ENCODE assay signal across 18 cellular contexts in the genomic region with DNA sequence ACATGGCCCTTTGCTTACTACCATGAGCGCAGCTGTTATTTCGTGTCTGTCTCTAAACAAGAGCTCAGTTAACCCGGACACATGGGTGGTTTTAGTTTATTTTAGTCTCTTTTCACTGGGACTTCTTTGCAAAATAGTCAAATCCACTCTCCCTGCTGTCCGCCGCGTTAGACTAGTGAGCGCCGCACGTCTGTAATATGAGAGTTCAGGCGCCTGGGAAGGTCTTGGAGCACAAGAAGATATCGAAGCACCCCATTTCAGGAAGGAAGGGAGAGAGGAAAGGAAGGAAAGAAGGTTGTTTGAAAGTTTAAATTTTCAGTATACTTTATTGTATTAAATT.
A peak's percentile ranks its signal among the peaks of the same experiment; 100 is the strongest.
DNase-seq lines count a peak whose midpoint lies in the region; ATAC-seq and TF ChIP-seq lines count a peak whose summit lies in the region.
"Had no signal": no experiment of that assay in that cellular context is flagged by ENCODE, and none has a peak within 500 bp of the region (broad histone marks: within the 10 kb centered on the region; RNA-seq: fewer than 3 reads in every experiment).

No MANE protein-coding gene starts in this region.

- H3K4me1 Mint-ChIP-seq in activated naive CD4-positive, alpha-beta T cell treated with anti-CD3 and anti-CD28 coated beads for 36 hours (ENCODE audit: low read depth), result peaks cover 31% of the 10 kb centered on the region

- H3K4me2 ChIP-seq in neuronal stem cell (ENCODE audit: insufficient read depth, low read length, poor library complexity, severe bottlenecking), result no peak overlapping the region

- intact Hi-C loops in activated naive CD4-positive, alpha-beta T cell treated with anti-CD3 and anti-CD28 coated beads for 36 hours (cut with micrococcal nuclease), result no loop called here
- intact Hi-C loops in mucosa of descending colon (cut with DNase I, micrococcal nuclease), result no loop called here

- H2BK5ac ChIP-seq in neuronal stem cell (ENCODE audit: low read length), result peak overlapping the region; percentile 54

- peak overlapping the region; percentile 30 for H3K4me3 ChIP-seq in SJCRH30
- no peak overlapping the region for H3K4me3 ChIP-seq in neuronal stem cell (ENCODE audit: low read length in 2 of 2)
- no peak overlapping the region for H3K4me3 ChIP-seq in mucosa of descending colon

- no peak overlapping the region for H3K4me3 Mint-ChIP-seq in activated naive CD4-positive, alpha-beta T cell treated with anti-CD3 and anti-CD28 coated beads for 36 hours
- H3K4me3 Mint-ChIP-seq: CD4-positive, CD25-positive, alpha-beta regulatory T cell had no signal

- no peak overlapping the region for H2BK15ac ChIP-seq in neuronal stem cell (ENCODE audit: low read length)

- no peak overlapping the region for H4K91ac ChIP-seq in neuronal stem cell (ENCODE audit: low read depth, low read length, poor library complexity)

- H4K8ac ChIP-seq in neuronal stem cell (ENCODE audit: low read depth, low read length), result no peak overlapping the region

- peak overlapping the region; percentile 82 for H3K14ac ChIP-seq in neuronal stem cell (ENCODE audit: low read length)

- no peak for DNase-seq in activated naive CD4-positive, alpha-beta T cell treated with anti-CD3 and anti-CD28 coated beads, Interleukin-2, amount 50 U/mL, for 72 hours (ENCODE audit: low spot score in 2 of 2)
- no peak for DNase-seq in activated naive CD4-positive, alpha-beta T cell treated with anti-CD3 and anti-CD28 coated beads for 36 hours
- DNase-seq in SJCRH30, result peak; percentile 74 to 86
- peak; percentile 50 for DNase-seq in left kidney (ENCODE audit: low read depth, low spot score)
- DNase-seq in neuronal stem cell (ENCODE audit: low spot score), result no peak
- no peak for DNase-seq in mucosa of descending colon
- DNase-seq in kidney tubule cell (ENCODE audit: low spot score), result no peak
- DNase-seq in NCI-H345 treated with DMSO at 0.1 percent for 48 hours (lab: John Stamatoyannopoulos, UW; ENCODE audit: unreplicated experiment), result no peak
- DNase-seq: Caco-2; CD4-positive, CD25-positive, alpha-beta regulatory T cell; DMS153; KBM-7; NCI-H1417 treated with DMSO at 0.1 percent for 48 hours; NCI-H2029; NCI-H2171; NCI-H446 treated with DMSO at 0.1 percent for 48 hours; NCI-H774; PC-3 had no signal

- H2AK5ac ChIP-seq in neuronal stem cell (ENCODE audit: low read depth, low read length), result peak overlapping the region; percentile 84

- TF ChIP-seq CTCF in mucosa of descending colon (IDR thresholded peaks at IDR 0.05), result no peak

- no peak for ATAC-seq in activated naive CD4-positive, alpha-beta T cell treated with anti-CD3 and anti-CD28 coated beads, Interleukin-2, amount 50 U/mL, for 72 hours
- ATAC-seq in mucosa of descending colon, result no peak
- ATAC-seq: PC-3 had no signal

- WGBS in neuronal stem cell (ENCODE audit: extremely low coverage in 2 of 2, insufficient read length in 2 of 2, insufficient replicate concordance in 1 of 2), 2 donors, result no CpG with 5 or more reads among the region's 11 CpGs

- H3K79me1 ChIP-seq in neuronal stem cell (ENCODE audit: low read depth, low read length), result peaks cover 10% of the 10 kb centered on the region

- H3K27ac ChIP-seq in SJCRH30, result peak overlapping the region; percentile 87
- H3K27ac ChIP-seq in neuronal stem cell (replicated peaks; ENCODE audit: low read length), result no peak overlapping the region

- CTCF ChIA-PET in activated naive CD4-positive, alpha-beta T cell treated with anti-CD3 and anti-CD28 coated beads for 36 hours (lab: Charles Lee), result interaction anchor here (0.6 to 1.1 kb wide), 2 partner anchors 13 to 305 kb away, joined by 3 to 5 read pairs; no protein-coding TSS in a partner anchor

- no peak overlapping the region for H2BK120ac ChIP-seq in neuronal stem cell (ENCODE audit: low read depth, low read length)

- H3K4me1 ChIP-seq in SJCRH30 (peaks cover 6% of the 10 kb centered on the region), neuronal stem cell (ENCODE audit: control insufficient read depth in 2 of 2, insufficient read depth in 1 of 2, low read depth in 1 of 2, low read length in 2 of 2) (peaks cover 8 to 23% of the 10 kb centered on the region in 2 donors), mucosa of descending colon (ENCODE audit: low read depth) (no peaks in the 10 kb centered on the region)
- H3K4me1 ChIP-seq: Caco-2 had no signal

- H3K23ac ChIP-seq in neuronal stem cell (ENCODE audit: low read depth, low read length, poor library complexity), result no peak overlapping the region

- H3K4ac ChIP-seq in neuronal stem cell (ENCODE audit: low read length), result no peak overlapping the region

- H3K36me3 ChIP-seq in SJCRH30, result peaks cover 10% of the 10 kb centered on the region; the same call in 1 of the 2 replicates
- H3K36me3 ChIP-seq in neuronal stem cell (replicated peaks in 1 of 2; ENCODE audit: control insufficient read depth in 2 of 2, insufficient read depth in 2 of 2, low read length in 2 of 2), result peaks cover 19 to 41% of the 10 kb centered on the region in 2 donors
- no peaks in the 10 kb centered on the region for H3K36me3 ChIP-seq in mucosa of descending colon (ENCODE audit: low read depth)

- H3K27me3 Mint-ChIP-seq in activated naive CD4-positive, alpha-beta T cell treated with anti-CD3 and anti-CD28 coated beads for 36 hours (ENCODE audit: low read depth), result no peaks in the 10 kb centered on the region

- peak overlapping the region; percentile 87 for H3K18ac ChIP-seq in neuronal stem cell (ENCODE audit: low read length)

- H3K27ac Mint-ChIP-seq in activated naive CD4-positive, alpha-beta T cell treated with anti-CD3 and anti-CD28 coated beads, Interleukin-2, amount 50 U/mL, for 72 hours, result peak overlapping the region; percentile 56 to 96
- H3K27ac Mint-ChIP-seq in activated naive CD4-positive, alpha-beta T cell treated with anti-CD3 and anti-CD28 coated beads for 36 hours, result no peak overlapping the region

- H3K9ac ChIP-seq in neuronal stem cell (ENCODE audit: low read depth, low read length, poor library complexity), result peak overlapping the region; percentile 63

- H3K36me3 Mint-ChIP-seq in activated naive CD4-positive, alpha-beta T cell treated with anti-CD3 and anti-CD28 coated beads, Interleukin-2, amount 50 U/mL, for 72 hours, result peaks cover 32 to 65% of the 10 kb centered on the region in 2 donors
- peaks cover 37% of the 10 kb centered on the region for H3K36me3 Mint-ChIP-seq in activated naive CD4-positive, alpha-beta T cell treated with anti-CD3 and anti-CD28 coated beads for 36 hours (ENCODE audit: low read depth)

- no peak overlapping the region for H2AFZ ChIP-seq in neuronal stem cell (ENCODE audit: low read length)

- H2BK12ac ChIP-seq in neuronal stem cell (ENCODE audit: low read length), result no peak overlapping the region

- H3K9me3 Mint-ChIP-seq in activated naive CD4-positive, alpha-beta T cell treated with anti-CD3 and anti-CD28 coated beads, Interleukin-2, amount 50 U/mL, for 72 hours, result peaks cover 0 to 9% of the 10 kb centered on the region in 2 donors
- no peaks in the 10 kb centered on the region for H3K9me3 Mint-ChIP-seq in activated naive CD4-positive, alpha-beta T cell treated with anti-CD3 and anti-CD28 coated beads for 36 hours
- H3K9me3 Mint-ChIP-seq: CD4-positive, CD25-positive, alpha-beta regulatory T cell had no signal

- H3K27me3 ChIP-seq in SJCRH30 (no peaks in the 10 kb centered on the region), neuronal stem cell (ENCODE audit: control insufficient read depth in 3 of 3, insufficient read depth in 3 of 3, low read depth in 1 of 3, low read length in 3 of 3) (no peaks in the 10 kb centered on the region)

- H3K9me3 ChIP-seq in SJCRH30 (replicated peaks) (no peaks in the 10 kb centered on the region), neuronal stem cell (replicated peaks in 1 of 2; ENCODE audit: control insufficient read depth in 2 of 2, insufficient read depth in 1 of 2, low read depth in 1 of 2, low read length in 2 of 2) (peaks cover 0 to 2% of the 10 kb centered on the region in 2 donors), mucosa of descending colon (no peaks in the 10 kb centered on the region)
- H3K9me3 ChIP-seq: Caco-2 had no signal

Comparison
In these comparisons a context has a peak if more than half of its experiments do, and no peak if none do; other contexts are left out.
1. DNase-seq: peak in SJCRH30 (2 of 2) and left kidney (single experiment); none in activated naive CD4-positive, alpha-beta T cell treated with anti-CD3 and anti-CD28 coated beads, Interleukin-2, amount 50 U/mL, for 72 hours (0 of 2), activated naive CD4-positive, alpha-beta T cell treated with anti-CD3 and anti-CD28 coated beads for 36 hours (single experiment), neuronal stem cell (single experiment), mucosa of descending colon (0 of 3), kidney tubule cell (single experiment) and NCI-H345 treated with DMSO at 0.1 percent for 48 hours (single experiment).